Comparison of ENCODE assay signal across 1 cellular context in the genomic region with DNA sequence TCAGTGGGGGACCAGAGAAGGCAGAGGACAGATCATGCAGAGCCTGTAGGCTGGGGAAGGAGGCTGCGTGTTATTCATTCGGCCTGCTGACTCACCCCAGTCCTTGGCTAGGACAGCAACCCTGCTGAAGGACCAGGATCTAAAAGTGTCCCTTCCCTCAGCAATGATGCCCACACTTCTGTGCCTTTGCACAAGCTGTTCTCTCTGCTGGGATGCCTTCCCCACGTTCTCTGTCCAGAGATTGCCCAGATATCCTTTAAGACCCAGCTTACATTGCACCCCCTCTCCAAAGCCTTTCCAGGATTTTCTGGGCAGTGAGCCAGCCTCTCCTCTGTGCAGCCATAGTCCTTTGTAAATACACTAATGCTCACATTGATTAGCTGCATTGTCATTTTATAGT.
A peak's percentile ranks its signal among the peaks of the same experiment; 100 is the strongest.
TF ChIP-seq lines count a peak whose summit lies in the region.

No MANE protein-coding gene starts in this region.

TF ChIP-seq in K562, 482 proteins besides CTCF, POLR2A, EP300 and RAD21 (continued from another document):
- TF ChIP-seq, protein P1, sequence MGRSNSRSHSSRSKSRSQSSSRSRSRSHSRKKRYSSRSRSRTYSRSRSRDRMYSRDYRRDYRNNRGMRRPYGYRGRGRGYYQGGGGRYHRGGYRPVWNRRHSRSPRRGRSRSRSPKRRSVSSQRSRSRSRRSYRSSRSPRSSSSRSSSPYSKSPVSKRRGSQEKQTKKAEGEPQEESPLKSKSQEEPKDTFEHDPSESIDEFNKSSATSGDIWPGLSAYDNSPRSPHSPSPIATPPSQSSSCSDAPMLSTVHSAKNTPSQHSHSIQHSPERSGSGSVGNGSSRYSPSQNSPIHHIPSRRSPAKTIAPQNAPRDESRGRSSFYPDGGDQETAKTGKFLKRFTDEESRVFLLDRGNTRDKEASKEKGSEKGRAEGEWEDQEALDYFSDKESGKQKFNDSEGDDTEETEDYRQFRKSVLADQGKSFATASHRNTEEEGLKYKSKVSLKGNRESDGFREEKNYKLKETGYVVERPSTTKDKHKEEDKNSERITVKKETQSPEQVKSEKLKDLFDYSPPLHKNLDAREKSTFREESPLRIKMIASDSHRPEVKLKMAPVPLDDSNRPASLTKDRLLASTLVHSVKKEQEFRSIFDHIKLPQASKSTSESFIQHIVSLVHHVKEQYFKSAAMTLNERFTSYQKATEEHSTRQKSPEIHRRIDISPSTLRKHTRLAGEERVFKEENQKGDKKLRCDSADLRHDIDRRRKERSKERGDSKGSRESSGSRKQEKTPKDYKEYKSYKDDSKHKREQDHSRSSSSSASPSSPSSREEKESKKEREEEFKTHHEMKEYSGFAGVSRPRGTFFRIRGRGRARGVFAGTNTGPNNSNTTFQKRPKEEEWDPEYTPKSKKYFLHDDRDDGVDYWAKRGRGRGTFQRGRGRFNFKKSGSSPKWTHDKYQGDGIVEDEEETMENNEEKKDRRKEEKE (IDR thresholded peaks at IDR 0.05; ENCODE audit: borderline replicate concordance in 1 of 2, control insufficient read depth in 1 of 2, low read depth in 2 of 2, low read length in 1 of 2), result no peak
- TF ChIP-seq EHMT2 (IDR thresholded peaks at IDR 0.05) (no peak), FOXK1 (CRISPR knock-in tag; IDR thresholded peaks at IDR 0.05; ENCODE audit: borderline replicate concordance) (no peak), KDM1A (IDR thresholded peaks at IDR 0.05) (peak; percentile 33 to 44; a peak in 1 of 4 replicates), CCAR2 (IDR thresholded peaks at IDR 0.05; ENCODE audit: low read depth, low read length) (no peak), CHD2 (IDR thresholded peaks at IDR 0.05; ENCODE audit: low read depth, low read length) (no peak), ZNF143 (CRISPR knock-in tag; IDR thresholded peaks at IDR 0.05) (no peak), ESRRB (CRISPR knock-in tag; IDR thresholded peaks at IDR 0.05; ENCODE audit: borderline replicate concordance) (no peak), ZBTB17 (CRISPR knock-in tag; IDR thresholded peaks at IDR 0.05) (no peak), FOSL1 (tag; conservative IDR thresholded peaks at IDR 0.05) (0 out of 2 replicates have a peak, but pooled peaks have one; percentile 18), ZNF239 (CRISPR knock-in tag; IDR thresholded peaks at IDR 0.05) (no peak), SP2 (IDR thresholded peaks at IDR 0.05; ENCODE audit: extremely low read depth, low read depth, low read length, poor library complexity, severe bottlenecking) (no peak), ZNF347 (CRISPR knock-in tag; IDR thresholded peaks at IDR 0.05; ENCODE audit: low read depth) (no peak), JUND (IDR thresholded peaks at IDR 0.05; ENCODE audit: borderline replicate concordance, low read depth, low read length) (0 out of 2 replicates have a peak, but pooled peaks have one; percentile 12), JUND (tag; IDR thresholded peaks at IDR 0.05; ENCODE audit: borderline replicate concordance, low read depth, low read length) (no peak; the same call in 2 of the 3 replicates), ZNF217 (CRISPR knock-in tag; IDR thresholded peaks at IDR 0.05) (no peak), DPF2 (IDR thresholded peaks at IDR 0.05) (0 out of 2 replicates have a peak, but pooled peaks have one; percentile 18), ZNF3 (CRISPR knock-in tag; IDR thresholded peaks at IDR 0.05) (no peak), NFE2 (IDR thresholded peaks at IDR 0.05; ENCODE audit: low read depth) (peak; percentile 48), ZBTB1 (CRISPR knock-in tag; IDR thresholded peaks at IDR 0.05; ENCODE audit: borderline replicate concordance, low read depth) (no peak), NFIC (IDR thresholded peaks at IDR 0.05) (peak; percentile 84), SNRNP70 (optimal IDR thresholded peaks at IDR 0.05; ENCODE audit: low read depth, low read length) (no peak), GATA2 (CRISPR knock-in tag; IDR thresholded peaks at IDR 0.05) (0 out of 2 replicates have a peak, but pooled peaks have one; percentile 44), ZKSCAN3 (CRISPR knock-in tag; IDR thresholded peaks at IDR 0.05) (no peak), NFE2L1 (tag; IDR thresholded peaks at IDR 0.05; ENCODE audit: borderline replicate concordance, low read depth) (no peak)
- TF ChIP-seq, protein P2, sequence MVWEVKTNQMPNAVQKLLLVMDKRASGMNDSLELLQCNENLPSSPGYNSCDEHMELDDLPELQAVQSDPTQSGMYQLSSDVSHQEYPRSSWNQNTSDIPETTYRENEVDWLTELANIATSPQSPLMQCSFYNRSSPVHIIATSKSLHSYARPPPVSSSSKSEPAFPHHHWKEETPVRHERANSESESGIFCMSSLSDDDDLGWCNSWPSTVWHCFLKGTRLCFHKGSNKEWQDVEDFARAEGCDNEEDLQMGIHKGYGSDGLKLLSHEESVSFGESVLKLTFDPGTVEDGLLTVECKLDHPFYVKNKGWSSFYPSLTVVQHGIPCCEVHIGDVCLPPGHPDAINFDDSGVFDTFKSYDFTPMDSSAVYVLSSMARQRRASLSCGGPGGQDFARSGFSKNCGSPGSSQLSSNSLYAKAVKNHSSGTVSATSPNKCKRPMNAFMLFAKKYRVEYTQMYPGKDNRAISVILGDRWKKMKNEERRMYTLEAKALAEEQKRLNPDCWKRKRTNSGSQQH (CRISPR knock-in tag; IDR thresholded peaks at IDR 0.05), result no peak
- TF ChIP-seq, protein P3, sequence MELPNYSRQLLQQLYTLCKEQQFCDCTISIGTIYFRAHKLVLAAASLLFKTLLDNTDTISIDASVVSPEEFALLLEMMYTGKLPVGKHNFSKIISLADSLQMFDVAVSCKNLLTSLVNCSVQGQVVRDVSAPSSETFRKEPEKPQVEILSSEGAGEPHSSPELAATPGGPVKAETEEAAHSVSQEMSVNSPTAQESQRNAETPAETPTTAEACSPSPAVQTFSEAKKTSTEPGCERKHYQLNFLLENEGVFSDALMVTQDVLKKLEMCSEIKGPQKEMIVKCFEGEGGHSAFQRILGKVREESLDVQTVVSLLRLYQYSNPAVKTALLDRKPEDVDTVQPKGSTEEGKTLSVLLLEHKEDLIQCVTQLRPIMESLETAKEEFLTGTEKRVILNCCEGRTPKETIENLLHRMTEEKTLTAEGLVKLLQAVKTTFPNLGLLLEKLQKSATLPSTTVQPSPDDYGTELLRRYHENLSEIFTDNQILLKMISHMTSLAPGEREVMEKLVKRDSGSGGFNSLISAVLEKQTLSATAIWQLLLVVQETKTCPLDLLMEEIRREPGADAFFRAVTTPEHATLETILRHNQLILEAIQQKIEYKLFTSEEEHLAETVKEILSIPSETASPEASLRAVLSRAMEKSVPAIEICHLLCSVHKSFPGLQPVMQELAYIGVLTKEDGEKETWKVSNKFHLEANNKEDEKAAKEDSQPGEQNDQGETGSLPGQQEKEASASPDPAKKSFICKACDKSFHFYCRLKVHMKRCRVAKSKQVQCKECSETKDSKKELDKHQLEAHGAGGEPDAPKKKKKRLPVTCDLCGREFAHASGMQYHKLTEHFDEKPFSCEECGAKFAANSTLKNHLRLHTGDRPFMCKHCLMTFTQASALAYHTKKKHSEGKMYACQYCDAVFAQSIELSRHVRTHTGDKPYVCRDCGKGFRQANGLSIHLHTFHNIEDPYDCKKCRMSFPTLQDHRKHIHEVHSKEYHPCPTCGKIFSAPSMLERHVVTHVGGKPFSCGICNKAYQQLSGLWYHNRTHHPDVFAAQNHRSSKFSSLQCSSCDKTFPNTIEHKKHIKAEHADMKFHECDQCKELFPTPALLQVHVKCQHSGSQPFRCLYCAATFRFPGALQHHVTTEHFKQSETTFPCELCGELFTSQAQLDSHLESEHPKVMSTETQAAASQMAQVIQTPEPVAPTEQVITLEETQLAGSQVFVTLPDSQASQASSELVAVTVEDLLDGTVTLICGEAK (IDR thresholded peaks at IDR 0.05), result no peak
- TF ChIP-seq, protein P3 (CRISPR knock-in tag; IDR thresholded peaks at IDR 0.05), result no peak
